8 cellular contexts compared by ENCODE assay signal in the genomic region with DNA sequence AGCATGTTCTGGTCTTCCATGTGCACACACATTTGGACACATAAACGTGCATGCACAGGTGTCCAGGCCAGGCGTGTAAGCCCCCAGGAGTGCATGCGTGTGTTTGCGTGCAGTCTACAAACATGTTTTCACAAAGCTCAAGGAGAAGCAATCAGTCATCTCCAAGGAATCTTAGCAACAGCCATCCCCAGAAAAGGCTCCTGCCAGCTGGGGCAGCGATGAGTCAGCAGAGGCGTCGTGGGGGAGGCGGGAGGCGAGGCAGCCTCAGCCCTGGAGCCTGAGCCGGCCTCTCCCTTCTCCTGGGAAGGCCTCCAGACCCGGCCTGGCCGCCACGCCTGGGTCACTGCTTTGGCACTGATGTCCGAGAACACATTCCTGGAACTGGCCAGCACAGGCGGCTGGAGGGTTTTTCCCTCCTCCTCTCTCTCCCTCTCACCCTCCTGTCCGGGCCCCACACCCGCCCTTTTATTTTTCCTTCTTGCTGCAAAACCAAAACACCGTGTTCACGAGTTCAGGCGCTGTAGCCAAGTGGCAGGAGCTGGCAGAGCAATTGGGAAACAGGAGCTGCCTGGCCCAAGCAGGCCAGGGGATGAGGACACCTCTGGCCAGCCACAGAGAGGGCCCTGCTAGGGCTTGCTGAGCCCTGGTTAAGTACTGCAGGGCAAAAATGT.
A peak's percentile ranks its signal among the peaks of the same experiment; 100 is the strongest.
DNase-seq lines count a peak whose midpoint lies in the region; ATAC-seq and TF ChIP-seq lines count a peak whose summit lies in the region.

No MANE protein-coding gene starts in this region.

- no peaks in the 10 kb centered on the region for H3K36me3 ChIP-seq in parathyroid adenoma (ENCODE audit: control insufficient read depth, insufficient read depth, low read length)

- H3K27ac ChIP-seq in parathyroid adenoma = peak overlapping the region; percentile 100

- peak overlapping the region; percentile 36 for H3K4me3 ChIP-seq in parathyroid adenoma (ENCODE audit: low read depth, low read length)

- peak; percentile 8 for TF ChIP-seq CTCF in parathyroid adenoma (IDR thresholded peaks at IDR 0.05)

- H3K79me2 ChIP-seq in parathyroid adenoma = no peaks in the 10 kb centered on the region

- peak overlapping the region; percentile 95 for H3K9ac ChIP-seq in parathyroid adenoma

- H3K9me3 ChIP-seq in parathyroid adenoma (ENCODE audit: control insufficient read depth, low read length) = no peaks in the 10 kb centered on the region

- peaks cover 89% of the 10 kb centered on the region for H3K4me1 ChIP-seq in parathyroid adenoma

- H2AFZ ChIP-seq in parathyroid adenoma = no peak overlapping the region

- peak; percentile 89 for ATAC-seq in Right ventricle myocardium inferior
- no peak for ATAC-seq in GM19035 (IDR thresholded peaks at IDR 0.05; ENCODE audit: unreplicated experiment)
- no peak for ATAC-seq in GM19455 (IDR thresholded peaks at IDR 0.05; ENCODE audit: unreplicated experiment)

- intact Hi-C loops in Right ventricle myocardium inferior (cut with DNase I) = loop anchor here (1.0 to 2.0 kb wide), 4 partner anchors 38 to 132 kb away; no protein-coding TSS in a partner anchor

- H3K27me3 ChIP-seq in parathyroid adenoma (ENCODE audit: control insufficient read depth, insufficient read depth, low read length) = no peaks in the 10 kb centered on the region

- H3K4me2 ChIP-seq in parathyroid adenoma (ENCODE audit: low read length) = peak overlapping the region; percentile 72

- peak; percentile 69 to 76 for DNase-seq in NCI-H187 (lab: John Stamatoyannopoulos, UW)
- no peak for DNase-seq in NCI-H187 treated with DMSO at 0.1 percent for 48 hours (lab: John Stamatoyannopoulos, UW)
- peak; percentile 77 to 88 (median 80) for DNase-seq in NCI-H1417 (lab: John Stamatoyannopoulos, UW)
- DNase-seq in amniotic epithelial cell (ENCODE audit: low read depth) = peak; percentile 97
- DNase-seq in Right ventricle myocardium inferior (ENCODE audit: missing footprints) = peak; percentile 96
